ENCODE assay signal across 11 cellular contexts in genomic region chr2:65357959-65358294, GRCh38.
DNase-seq lines count a peak whose midpoint lies in the region; ATAC-seq and TF ChIP-seq lines count a peak whose summit lies in the region.
"Had no signal": no experiment of that assay in that cellular context is flagged by ENCODE, and none has a peak within 500 bp of the region (broad histone marks: within the 10 kb centered on the region; RNA-seq: fewer than 3 reads in every experiment).

No MANE protein-coding gene starts in this region.

- H3K4me3 ChIP-seq in GM06990 (replicated peaks; ENCODE audit: low read depth, low read length) (no peak overlapping the region), Caco-2 (ENCODE audit: low read depth, low read length) (no peak overlapping the region)
- H3K4me3 ChIP-seq: BLaER1 treated with 17β-estradiol and CSF1 and Interleukin-3, amounts not matched to agents 10 nM and 100 nM had no signal

- H3K9me3 ChIP-seq in Caco-2 = no peaks in the 10 kb centered on the region
- H3K9me3 ChIP-seq: BLaER1 treated with 17β-estradiol and CSF1 and Interleukin-3, amounts not matched to agents 10 nM and 100 nM had no signal

- peaks cover 34% of the 10 kb centered on the region for H3K4me1 Mint-ChIP-seq in activated CD4-positive, alpha-beta memory T cell treated with anti-CD3 and anti-CD28 coated beads for 36 hours (ENCODE audit: low read depth)
- H3K4me1 Mint-ChIP-seq in Caco-2 (ENCODE audit: low read depth, unreplicated experiment) = peaks cover 27% of the 10 kb centered on the region
- H3K4me1 Mint-ChIP-seq: naive B cell had no signal

- BruUV-seq in Caco-2 (replicated peaks; lab: Mats Ljungman, UMichigan) = no TSS peak

- POLR2A ChIA-PET in activated CD4-positive, alpha-beta memory T cell treated with anti-CD3 and anti-CD28 coated beads for 36 hours (lab: Charles Lee) = interaction anchor here (1.6 to 3.7 kb wide), 2 partner anchors 37 to 79 kb away, joined by 4 to 17 read pairs; no protein-coding TSS in a partner anchor
- POLR2A ChIA-PET in Caco-2 (lab: Charles Lee) = no interaction called here

- H3K27me3 Mint-ChIP-seq in activated CD4-positive, alpha-beta memory T cell treated with anti-CD3 and anti-CD28 coated beads for 36 hours = no peaks in the 10 kb centered on the region
- H3K27me3 Mint-ChIP-seq in Caco-2 (ENCODE audit: insufficient read depth, unreplicated experiment) = no peaks in the 10 kb centered on the region
- H3K27me3 Mint-ChIP-seq: naive B cell had no signal

- no peak overlapping the region for H3K4me3 Mint-ChIP-seq in activated CD4-positive, alpha-beta memory T cell treated with anti-CD3 and anti-CD28 coated beads for 36 hours
- H3K4me3 Mint-ChIP-seq in Caco-2 (ENCODE audit: unreplicated experiment) = no peak overlapping the region
- H3K4me3 Mint-ChIP-seq: naive B cell had no signal

- peak overlapping the region; percentile 28 for H3K27ac Mint-ChIP-seq in activated CD4-positive, alpha-beta memory T cell treated with anti-CD3 and anti-CD28 coated beads for 36 hours
- H3K27ac Mint-ChIP-seq in Caco-2 (ENCODE audit: unreplicated experiment) = no peak overlapping the region
- H3K27ac Mint-ChIP-seq: naive B cell had no signal

- TF ChIP-seq CTCF in GM06990 (IDR thresholded peaks at IDR 0.05; ENCODE audit: insufficient read depth, low read length, poor library complexity, severe bottlenecking) = no peak
- no peak for TF ChIP-seq CTCF in Caco-2 (IDR thresholded peaks at IDR 0.05; ENCODE audit: insufficient read depth in 1 of 2, low read depth in 1 of 2, low read length in 1 of 2, severe bottlenecking in 1 of 2, unreplicated experiment in 1 of 2)

- H3K27ac ChIP-seq in caudate nucleus (ENCODE audit: low read depth, low read length) = no peak overlapping the region
- H3K27ac ChIP-seq: BLaER1 treated with 17β-estradiol and CSF1 and Interleukin-3, amounts not matched to agents 10 nM and 100 nM had no signal

- intact Hi-C loops in activated CD4-positive, alpha-beta memory T cell treated with anti-CD3 and anti-CD28 coated beads for 36 hours (cut with micrococcal nuclease) = loop anchor here (1.0 to 5.0 kb wide), 5 partner anchors 8 to 131 kb away; partner anchors contain the start of gene ACTR2
- intact Hi-C loops in Caco-2 (cut with micrococcal nuclease; ENCODE audit: unreplicated experiment) = no loop called here

- CTCF ChIA-PET in activated CD4-positive, alpha-beta memory T cell treated with anti-CD3 and anti-CD28 coated beads for 36 hours (lab: Charles Lee) = interaction anchor here (1.6 to 2.5 kb wide), 2 partner anchors 25 to 38 kb away, joined by 3 to 13 read pairs; no protein-coding TSS in a partner anchor
- CTCF ChIA-PET in Caco-2 (lab: Charles Lee) = no interaction called here

- H3K4me1 ChIP-seq in Caco-2 = peaks cover 40% of the 10 kb centered on the region

- no peaks in the 10 kb centered on the region; the same call in 1 of the 2 replicates for H3K27me3 ChIP-seq in GM06990 (replicated peaks; ENCODE audit: control insufficient read depth, insufficient read depth, low read length)
- no peaks in the 10 kb centered on the region for H3K27me3 ChIP-seq in Caco-2 (replicated peaks; ENCODE audit: control insufficient read depth, insufficient read depth, low read length)
- H3K27me3 ChIP-seq: BLaER1 treated with 17β-estradiol and CSF1 and Interleukin-3, amounts not matched to agents 10 nM and 100 nM had no signal

- DNase-seq in GM06990 (ENCODE audit: extremely low read depth, insufficient read length) (peak; percentile 69), NCI-H1694 treated with DMSO at 0.1 percent for 48 hours (lab: John Stamatoyannopoulos, UW) (no peak), caudate nucleus (lab: John Stamatoyannopoulos, UW) (no peak), mucosa of gallbladder (ENCODE audit: low spot score) (no peak), Caco-2 (no peak)
- no peak for DNase-seq in activated CD4-positive, alpha-beta memory T cell treated with anti-CD3 and anti-CD28 coated beads for 36 hours
- DNase-seq: activated naive CD4-positive, alpha-beta T cell treated with Interleukin-2 at 50 U/mL for 16 hours; naive B cell had no signal

- no peaks in the 10 kb centered on the region for H3K36me3 ChIP-seq in GM06990 (ENCODE audit: control insufficient read depth, insufficient read depth, low read length)
- H3K36me3 ChIP-seq in Caco-2 (ENCODE audit: control insufficient read depth, insufficient read depth, low read length) = no peaks in the 10 kb centered on the region

- peak; percentile 80 for ATAC-seq in GM19397 (IDR thresholded peaks at IDR 0.05; ENCODE audit: unreplicated experiment)
- ATAC-seq in HG03025 (IDR thresholded peaks at IDR 0.05; ENCODE audit: low FRiP score, unreplicated experiment) = peak; percentile 76

- H3K9me3 Mint-ChIP-seq in activated CD4-positive, alpha-beta memory T cell treated with anti-CD3 and anti-CD28 coated beads for 36 hours = no peaks in the 10 kb centered on the region
- H3K9me3 Mint-ChIP-seq in Caco-2 (ENCODE audit: unreplicated experiment) = no peaks in the 10 kb centered on the region
- H3K9me3 Mint-ChIP-seq: naive B cell had no signal

- H3K36me3 Mint-ChIP-seq in activated CD4-positive, alpha-beta memory T cell treated with anti-CD3 and anti-CD28 coated beads for 36 hours = no peaks in the 10 kb centered on the region
- no peaks in the 10 kb centered on the region for H3K36me3 Mint-ChIP-seq in Caco-2 (ENCODE audit: insufficient read depth, unreplicated experiment)
- H3K36me3 Mint-ChIP-seq: naive B cell had no signal
